30 cellular contexts compared by ENCODE assay signal in the genomic region with DNA sequence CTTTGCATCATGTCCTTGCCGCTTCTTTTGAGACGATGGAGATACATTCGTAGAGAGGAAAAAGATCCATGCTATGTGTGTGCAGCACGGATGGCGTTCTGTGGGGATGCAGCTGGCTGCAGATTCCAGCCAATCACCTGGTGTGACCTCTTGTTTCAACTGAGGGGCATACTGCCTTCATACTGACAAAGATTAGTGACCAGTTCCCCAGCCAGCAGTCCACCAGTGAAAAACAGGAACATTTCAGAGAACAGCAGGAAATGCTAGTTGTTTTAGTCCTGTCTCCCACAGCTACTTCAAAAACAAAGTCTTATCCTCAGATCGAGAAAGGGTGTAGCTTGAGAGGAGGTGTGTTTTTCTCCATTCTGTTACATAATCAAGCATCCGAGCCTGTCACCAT.
"Had no signal": no experiment of that assay in that cellular context is flagged by ENCODE, and none has a peak within 500 bp of the region (broad histone marks: within the 10 kb centered on the region; RNA-seq: fewer than 3 reads in every experiment).

No MANE protein-coding gene starts in this region.

- ATAC-seq: activated naive CD4-positive, alpha-beta T cell treated with anti-CD3 and anti-CD28 coated beads, Interleukin-2, amount 50 U/mL, for 72 hours; activated T-cell treated with anti-CD3 and anti-CD28 coated beads, Interleukin-2, amount 50 U/mL, for 72 hours; effector memory CD8-positive, alpha-beta T cell; gastroesophageal sphincter; heart right ventricle; T-helper 17 cell; WTC11 had no signal

- H3K9me3 ChIP-seq: esophagus squamous epithelium, gastroesophageal sphincter, heart right ventricle had no signal

- H3K27me3 ChIP-seq: brain microvascular endothelial cell, esophagus squamous epithelium, gastroesophageal sphincter, heart right ventricle had no signal

- H3K36me3 Mint-ChIP-seq: activated naive CD4-positive, alpha-beta T cell treated with anti-CD3 and anti-CD28 coated beads, Interleukin-2, amount 10 ng/mL, durations not matched to agents 7 days and 5 days; activated naive CD4-positive, alpha-beta T cell treated with anti-CD3 and anti-CD28 coated beads, Interleukin-2, amount 50 U/mL, for 72 hours; activated naive CD8-positive, alpha-beta T cell treated with anti-CD3 and anti-CD28 coated beads, Interleukin-2, amount 10 ng/mL, durations not matched to agents 7 days and 5 days; WTC11 had no signal

- H3K4me3 ChIP-seq: coronary artery, esophagus squamous epithelium, gastroesophageal sphincter, heart right ventricle had no signal

- H3K4me1 Mint-ChIP-seq: activated CD4-positive, alpha-beta memory T cell treated with anti-CD3 and anti-CD28 coated beads, Interleukin-2, amount 10 ng/mL, durations not matched to agents 7 days and 5 days; activated CD4-positive, alpha-beta T cell treated with anti-CD3 and anti-CD28 coated beads, Interleukin-2, amount 10 ng/mL, durations not matched to agents 7 days and 5 days; activated naive CD4-positive, alpha-beta T cell treated with anti-CD3 and anti-CD28 coated beads, Interleukin-2, amount 10 ng/mL, durations not matched to agents 7 days and 5 days; activated naive CD8-positive, alpha-beta T cell treated with anti-CD3 and anti-CD28 coated beads, Interleukin-2, amount 10 ng/mL, durations not matched to agents 7 days and 5 days; central memory CD8-positive, alpha-beta T cell had no signal

- H3K27ac ChIP-seq: brain microvascular endothelial cell, coronary artery, epithelial cell of prostate, esophagus squamous epithelium, gastroesophageal sphincter, heart right ventricle, VCaP had no signal

- H3K27ac Mint-ChIP-seq: activated CD4-positive, alpha-beta memory T cell treated with anti-CD3 and anti-CD28 coated beads, Interleukin-2, amount 10 ng/mL, durations not matched to agents 7 days and 5 days; activated CD4-positive, alpha-beta T cell treated with anti-CD3 and anti-CD28 coated beads, Interleukin-2, amount 10 ng/mL, durations not matched to agents 7 days and 5 days; activated naive CD4-positive, alpha-beta T cell treated with anti-CD3 and anti-CD28 coated beads, Interleukin-2, amount 10 ng/mL, durations not matched to agents 7 days and 5 days; activated naive CD4-positive, alpha-beta T cell treated with anti-CD3 and anti-CD28 coated beads, Interleukin-2, amount 50 U/mL, for 72 hours; activated naive CD8-positive, alpha-beta T cell treated with anti-CD3 and anti-CD28 coated beads, Interleukin-2, amount 10 ng/mL, durations not matched to agents 7 days and 5 days; activated T-cell treated with anti-CD3 and anti-CD28 coated beads, Interleukin-2, amount 50 U/mL, for 24 hours; activated T-cell treated with anti-CD3 and anti-CD28 coated beads, Interleukin-2, amount 50 U/mL, for 72 hours; dendritic cell treated with granulocyte-macrophage colony-stimulating factor and Interleukin-4, amounts not matched to agents 40 ng/mL and 50 ng/mL, for 4 days; effector memory CD8-positive, alpha-beta T cell; T-helper 17 cell; T-helper 2 cell treated with Interferon-gamma antibody and Interleukin-4, amounts not matched to agents 5 μg/mL and 100 μg/mL, for 36 hours; WTC11 had no signal

- H3K36me3 ChIP-seq: brain microvascular endothelial cell, esophagus squamous epithelium, gastroesophageal sphincter, heart right ventricle had no signal

- DNase-seq: activated CD4-positive, alpha-beta memory T cell treated with anti-CD3 and anti-CD28 coated beads, Interleukin-2, amount 10 ng/mL, durations not matched to agents 7 days and 5 days; activated CD4-positive, alpha-beta T cell treated with anti-CD3 and anti-CD28 coated beads for 1 hour; activated CD4-positive, alpha-beta T cell treated with anti-CD3 and anti-CD28 coated beads for 4 hours; activated CD4-positive, alpha-beta T cell treated with anti-CD3 and anti-CD28 coated beads, Interleukin-2, amount 10 ng/mL, durations not matched to agents 7 days and 5 days; activated CD4-positive, alpha-beta T cell treated with anti-CD3 and anti-CD28 coated beads, Interleukin-2, amount 50 U/mL, for 4 hours; activated CD8-positive, alpha-beta memory T cell treated with anti-CD3 and anti-CD28 coated beads, Interleukin-2, amount 50 U/mL, for 48 hours; activated gamma-delta T cell; activated naive CD4-positive, alpha-beta T cell; activated naive CD4-positive, alpha-beta T cell treated with anti-CD3 and anti-CD28 coated beads, Interleukin-2, amount 10 ng/mL, durations not matched to agents 7 days and 5 days; activated naive CD8-positive, alpha-beta T cell treated with anti-CD3 and anti-CD28 coated beads, Interleukin-2, amount 10 ng/mL, durations not matched to agents 7 days and 5 days; activated T-cell treated with anti-CD3 and anti-CD28 coated beads for 4 hours; activated T-cell treated with anti-CD3 and anti-CD28 coated beads, Interleukin-2, amount 50 U/mL, for 24 hours; activated T-cell treated with anti-CD3 and anti-CD28 coated beads, Interleukin-2, amount 50 U/mL, for 72 hours; brain microvascular endothelial cell; effector CD4-positive, alpha-beta T cell; effector memory CD8-positive, alpha-beta T cell; esophagus squamous epithelium; foreskin melanocyte; heart right ventricle; T-helper 1 cell; T-helper 17 cell had no signal

- H3K27me3 Mint-ChIP-seq: activated CD4-positive, alpha-beta T cell treated with anti-CD3 and anti-CD28 coated beads, Interleukin-2, amount 10 ng/mL, durations not matched to agents 7 days and 5 days; activated naive CD4-positive, alpha-beta T cell treated with anti-CD3 and anti-CD28 coated beads, Interleukin-2, amount 10 ng/mL, durations not matched to agents 7 days and 5 days; activated naive CD8-positive, alpha-beta T cell treated with anti-CD3 and anti-CD28 coated beads, Interleukin-2, amount 10 ng/mL, durations not matched to agents 7 days and 5 days; activated T-cell treated with anti-CD3 and anti-CD28 coated beads, Interleukin-2, amount 50 U/mL, for 24 hours; central memory CD8-positive, alpha-beta T cell; dendritic cell treated with granulocyte-macrophage colony-stimulating factor and Interleukin-4, amounts not matched to agents 40 ng/mL and 50 ng/mL, for 4 days; effector memory CD8-positive, alpha-beta T cell; T-helper 17 cell had no signal

- H3K9me3 Mint-ChIP-seq: activated CD4-positive, alpha-beta memory T cell treated with anti-CD3 and anti-CD28 coated beads, Interleukin-2, amount 10 ng/mL, durations not matched to agents 7 days and 5 days; activated CD4-positive, alpha-beta T cell treated with anti-CD3 and anti-CD28 coated beads, Interleukin-2, amount 10 ng/mL, durations not matched to agents 7 days and 5 days; activated naive CD4-positive, alpha-beta T cell treated with anti-CD3 and anti-CD28 coated beads, Interleukin-2, amount 10 ng/mL, durations not matched to agents 7 days and 5 days; activated naive CD4-positive, alpha-beta T cell treated with anti-CD3 and anti-CD28 coated beads, Interleukin-2, amount 50 U/mL, for 72 hours; activated naive CD8-positive, alpha-beta T cell treated with anti-CD3 and anti-CD28 coated beads, Interleukin-2, amount 10 ng/mL, durations not matched to agents 7 days and 5 days; activated T-cell treated with anti-CD3 and anti-CD28 coated beads, Interleukin-2, amount 50 U/mL, for 24 hours; activated T-cell treated with anti-CD3 and anti-CD28 coated beads, Interleukin-2, amount 50 U/mL, for 72 hours; central memory CD8-positive, alpha-beta T cell; effector memory CD8-positive, alpha-beta T cell; T-helper 2 cell treated with Interferon-gamma antibody and Interleukin-4, amounts not matched to agents 5 μg/mL and 100 μg/mL, for 36 hours had no signal

- H3K4me3 Mint-ChIP-seq: activated CD4-positive, alpha-beta memory T cell treated with anti-CD3 and anti-CD28 coated beads, Interleukin-2, amount 10 ng/mL, durations not matched to agents 7 days and 5 days; activated CD4-positive, alpha-beta T cell treated with anti-CD3 and anti-CD28 coated beads, Interleukin-2, amount 10 ng/mL, durations not matched to agents 7 days and 5 days; activated naive CD4-positive, alpha-beta T cell treated with anti-CD3 and anti-CD28 coated beads, Interleukin-2, amount 10 ng/mL, durations not matched to agents 7 days and 5 days; activated naive CD8-positive, alpha-beta T cell treated with anti-CD3 and anti-CD28 coated beads, Interleukin-2, amount 10 ng/mL, durations not matched to agents 7 days and 5 days; activated T-cell treated with anti-CD3 and anti-CD28 coated beads, Interleukin-2, amount 50 U/mL, for 24 hours; activated T-cell treated with anti-CD3 and anti-CD28 coated beads, Interleukin-2, amount 50 U/mL, for 72 hours; central memory CD8-positive, alpha-beta T cell; dendritic cell treated with granulocyte-macrophage colony-stimulating factor and Interleukin-4, amounts not matched to agents 40 ng/mL and 50 ng/mL, for 4 days; effector memory CD8-positive, alpha-beta T cell; T-helper 17 cell; T-helper 2 cell treated with Interferon-gamma antibody and Interleukin-4, amounts not matched to agents 5 μg/mL and 100 μg/mL, for 36 hours; WTC11 had no signal
